In the genomic region with DNA sequence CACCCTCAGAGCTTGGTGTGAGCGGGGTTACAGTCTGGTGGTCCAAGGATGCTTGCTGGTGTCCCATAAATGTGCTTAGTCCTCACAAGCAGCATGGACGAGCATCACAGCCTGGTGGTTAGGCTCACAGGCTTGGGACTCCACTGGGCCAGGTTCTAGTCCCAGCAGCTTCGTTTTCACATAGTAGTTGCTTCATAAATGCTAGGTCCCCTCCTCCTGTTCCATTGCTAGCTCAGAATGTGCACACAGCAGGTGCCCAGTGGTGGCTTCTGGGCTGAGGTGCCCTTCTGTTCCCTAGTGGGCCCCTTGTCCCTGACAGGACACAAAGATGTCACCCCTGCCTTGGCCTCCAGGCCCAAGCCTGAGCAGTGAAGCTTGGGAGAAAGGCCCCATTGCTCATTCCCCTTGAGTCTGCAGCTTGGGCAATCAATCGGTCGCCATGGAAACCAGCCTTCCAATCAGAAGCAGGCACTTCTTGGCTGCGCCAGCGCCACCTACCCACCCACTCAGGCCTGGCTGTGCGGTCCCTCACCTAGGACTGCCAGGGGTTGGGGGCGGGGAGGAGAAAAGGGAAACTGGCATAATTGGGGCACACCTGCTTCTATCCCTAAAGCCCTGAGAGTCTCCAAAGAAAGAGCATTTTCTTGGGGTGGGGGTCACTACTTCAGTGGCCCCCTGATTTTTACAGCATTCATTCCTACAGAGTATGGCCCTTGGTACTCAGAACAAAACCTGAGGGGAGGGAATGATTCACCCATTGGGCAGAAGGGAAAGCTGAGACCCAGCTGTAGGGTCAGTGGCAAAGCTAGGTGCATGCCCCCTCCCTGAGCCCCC, we compare ENCODE assay signal across 8 cellular contexts.
DNase-seq lines count a peak whose midpoint lies in the region; ATAC-seq and TF ChIP-seq lines count a peak whose summit lies in the region.

No MANE protein-coding gene starts in this region.

- DNase-seq in activated CD8-positive, alpha-beta memory T cell treated with anti-CD3 and anti-CD28 coated beads, Interleukin-2, amount 50 U/mL, for 48 hours: peak; percentile 72
- DNase-seq in activated CD8-positive, alpha-beta memory T cell treated with anti-CD3 and anti-CD28 coated beads, Interleukin-2, amount 50 U/mL, for 4 hours: no peak
- DNase-seq in MV-4-11 (lab: John Stamatoyannopoulos, UW) (peak; percentile 81), T1000 (lab: John Stamatoyannopoulos, UW) (peak; percentile 54), fibroblast of mammary gland (ENCODE audit: low read depth) (peak; percentile 93)
- peak; percentile 44 for DNase-seq in stimulated activated CD4-positive, alpha-beta T cell treated with anti-CD3 and anti-CD28 coated beads, Interleukin-4, amount 100 ng/mL, for 24 hours

- no peak overlapping the region for H3K4me3 ChIP-seq in fibroblast of mammary gland (ENCODE audit: control insufficient read depth, low read depth, low read length)

- ATAC-seq in HG03442 (IDR thresholded peaks at IDR 0.05; ENCODE audit: unreplicated experiment) (no peak), GM19324 (IDR thresholded peaks at IDR 0.05; ENCODE audit: low FRiP score, unreplicated experiment) (no peak)

- TF ChIP-seq CTCF in fibroblast of mammary gland (conservative IDR thresholded peaks at IDR 0.05; ENCODE audit: control insufficient read depth, insufficient read depth, low read depth, low read length): peak; percentile 30
